Comparison of ENCODE assay signal across 8 cellular contexts in the genomic region with DNA sequence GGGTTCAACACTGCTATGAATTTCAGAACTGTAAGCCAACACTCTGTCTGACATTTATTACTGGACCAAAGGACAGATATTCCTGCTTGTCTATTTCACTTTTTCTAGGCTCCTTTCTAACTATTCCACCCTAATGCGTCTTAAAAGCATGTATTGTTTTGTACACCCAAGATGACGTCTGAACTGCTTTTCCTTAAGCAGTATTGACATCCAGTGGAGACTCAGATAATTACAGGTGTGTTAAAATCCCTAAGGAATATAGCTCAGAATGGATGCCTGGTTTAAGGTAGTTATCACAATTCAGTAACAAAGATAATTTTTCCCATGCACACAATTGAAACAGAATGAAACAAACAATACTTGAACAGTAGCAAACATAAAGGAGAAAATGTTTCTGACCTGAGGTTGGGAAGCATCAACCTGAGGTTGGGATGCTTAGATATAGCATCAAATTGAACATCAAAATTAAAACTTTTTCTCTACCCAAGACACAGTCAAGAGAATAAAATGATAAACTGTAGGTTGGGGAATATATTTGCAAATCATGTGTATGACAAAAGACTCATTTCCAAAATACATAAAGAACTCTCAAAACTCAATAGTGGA.
DNase-seq lines count a peak whose midpoint lies in the region; ATAC-seq, FAIRE-seq and TF ChIP-seq lines count a peak whose summit lies in the region.

No MANE protein-coding gene starts in this region.

- no peak overlapping the region for H3K27ac ChIP-seq in OCI-LY3 (ENCODE audit: low read length)

- no peaks in the 10 kb centered on the region for H3K36me3 ChIP-seq in OCI-LY3 (replicated peaks; ENCODE audit: low read depth, low read length)

- H3K4me3 ChIP-seq in OCI-LY3 (ENCODE audit: low read length) (peak overlapping the region; percentile 59), fibroblast of the aortic adventitia (ENCODE audit: low read depth, low read length) (no peak overlapping the region)

- TF ChIP-seq POLR2A in H54 (IDR thresholded peaks at IDR 0.05; ENCODE audit: low read depth, low read length): no peak

- no peak for ATAC-seq in GM21528 (IDR thresholded peaks at IDR 0.05; ENCODE audit: low FRiP score, unreplicated experiment)

- FAIRE-seq in H54 (lab: Jason Lieb, UNC): peak; percentile 45

- H3K4me1 ChIP-seq in OCI-LY3 (ENCODE audit: low read length): no peaks in the 10 kb centered on the region

- H3K9ac ChIP-seq in OCI-LY3 (ENCODE audit: low read length): peak overlapping the region; percentile 16; the same call in 1 of the 2 replicates

- H3K27me3 ChIP-seq in OCI-LY3 (ENCODE audit: low read depth, low read length): no peaks in the 10 kb centered on the region

- TF ChIP-seq CTCF in OCI-LY3 (IDR thresholded peaks at IDR 0.05; ENCODE audit: low read depth, low read length) (peak; percentile 71), fibroblast of the aortic adventitia (IDR thresholded peaks at IDR 0.05; ENCODE audit: insufficient read depth, low read length) (peak; percentile 52)

- DNase-seq in H54 (ENCODE audit: insufficient read length, low spot score): no peak
- DNase-seq in fibroblast of the aortic adventitia (ENCODE audit: low read depth): peak; percentile 84
- peak; percentile 68 for DNase-seq in renal cortical epithelial cell (ENCODE audit: low read depth)
- no peak for DNase-seq in amniotic stem cell (lab: John Stamatoyannopoulos, UW)
- DNase-seq in central memory CD4-positive, alpha-beta T cell: no peak
- no peak for DNase-seq in T-helper 9 cell

- H3K9me3 ChIP-seq in OCI-LY3 (ENCODE audit: insufficient read depth, low read length): no peaks in the 10 kb centered on the region

- H4K20me1 ChIP-seq in OCI-LY3 (ENCODE audit: insufficient read depth, low read length): no peaks in the 10 kb centered on the region

- peak overlapping the region; percentile 84 for H2AFZ ChIP-seq in OCI-LY3 (ENCODE audit: low read depth, low read length)

- H3K79me2 ChIP-seq in OCI-LY3 (ENCODE audit: low read length): no peaks in the 10 kb centered on the region

- H3K4me2 ChIP-seq in OCI-LY3 (ENCODE audit: low read length): peak overlapping the region; percentile 73

Comparison
In these comparisons a context has a peak if more than half of its experiments do, and no peak if none do; other contexts are left out.
1. DNase-seq: peak in fibroblast of the aortic adventitia (single experiment) and renal cortical epithelial cell (single experiment); none in H54 (single experiment), amniotic stem cell (single experiment), central memory CD4-positive, alpha-beta T cell (single experiment) and T-helper 9 cell (single experiment).